ENCODE assay signal across 8 cellular contexts in the genomic region with DNA sequence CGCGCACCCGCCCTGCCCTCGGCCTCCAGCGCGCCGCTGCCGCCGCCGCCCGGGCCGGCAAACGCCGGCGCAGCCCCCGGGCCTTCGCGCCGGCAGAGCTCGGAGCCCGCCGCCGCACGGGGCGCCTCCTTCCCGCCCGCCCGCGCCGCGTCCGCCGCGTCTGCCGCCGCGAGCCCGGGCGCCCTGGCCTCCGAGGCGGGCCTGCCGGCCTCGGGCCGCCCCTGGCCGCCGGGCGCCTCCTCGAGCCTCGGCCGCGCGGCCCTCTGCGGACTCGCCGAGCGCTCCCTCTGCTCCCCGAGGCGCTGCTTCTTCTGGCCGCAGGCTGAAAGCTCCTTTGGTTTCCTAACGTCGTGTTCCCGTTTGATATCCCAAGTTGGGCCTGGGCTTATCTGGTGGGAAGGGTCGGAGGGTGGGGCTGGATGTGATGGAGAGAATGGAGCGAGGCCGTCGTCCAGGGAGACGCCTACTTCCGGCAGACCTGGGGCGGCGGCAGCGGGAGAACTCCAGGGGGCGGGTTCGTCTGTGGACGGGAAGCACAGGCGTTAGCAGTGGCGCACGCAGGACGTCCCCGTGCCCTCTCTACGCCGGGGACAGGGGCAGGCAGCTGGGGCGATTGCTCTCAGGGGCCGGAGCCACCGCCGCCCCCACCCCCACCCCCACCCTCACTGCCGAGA.
DNase-seq lines count a peak whose midpoint lies in the region; ATAC-seq and TF ChIP-seq lines count a peak whose summit lies in the region.

No MANE protein-coding gene starts in this region.

- peak; percentile 86 for ATAC-seq in GM21390 (IDR thresholded peaks at IDR 0.05; ENCODE audit: unreplicated experiment)
- ATAC-seq in mucosa of descending colon, result peak; percentile 97

- H3K4me1 ChIP-seq in mucosa of descending colon (ENCODE audit: low read depth), result peaks cover 9% of the 10 kb centered on the region

- peak overlapping the region; percentile 50 for H3K27ac Mint-ChIP-seq in Calu3 (ENCODE audit: unreplicated experiment)

- BruUV-seq in Calu3 (replicated peaks; lab: Mats Ljungman, UMichigan), result no TSS peak

- DNase-seq in Calu3 (peak; percentile 78), HS-5 (ENCODE audit: low read depth) (peak; percentile 49), NOMO-1 (lab: John Stamatoyannopoulos, UW; ENCODE audit: unreplicated experiment in 2 of 2) (peak; percentile 87 to 91), activated T-cell treated with anti-CD3 and anti-CD28 coated beads for 4 hours (peak; percentile 32), epithelial cell of proximal tubule (ENCODE audit: low read depth) (peak; percentile 1), mucosa of descending colon (peak; percentile 93 to 94 (median 93))
- DNase-seq in stimulated activated CD8-positive, alpha-beta memory T cell treated with anti-CD3 and anti-CD28 coated beads, Interleukin-7, amount 100 ng/mL, for 48 hours (ENCODE audit: extremely low read depth in 1 of 2, low read depth in 1 of 2), result peak; percentile 24 to 64

- H3K4me1 Mint-ChIP-seq in Calu3 (ENCODE audit: low read depth, unreplicated experiment), result no peaks in the 10 kb centered on the region

- no peaks in the 10 kb centered on the region for H3K36me3 ChIP-seq in mucosa of descending colon (ENCODE audit: low read depth)

- H3K9me3 Mint-ChIP-seq in Calu3 (ENCODE audit: low read depth, unreplicated experiment), result no peaks in the 10 kb centered on the region

- no peaks in the 10 kb centered on the region for H3K9me3 ChIP-seq in mucosa of descending colon

- H3K4me3 ChIP-seq in epithelial cell of proximal tubule (ENCODE audit: low read depth, low read length) (peak overlapping the region; percentile 65), mucosa of descending colon (peak overlapping the region; percentile 27)

- H3K27me3 Mint-ChIP-seq in Calu3 (ENCODE audit: unreplicated experiment), result no peaks in the 10 kb centered on the region

- no peak for TF ChIP-seq CTCF in Calu3 (IDR thresholded peaks at IDR 0.05; ENCODE audit: unreplicated experiment)
- no peak for TF ChIP-seq CTCF in epithelial cell of proximal tubule (conservative IDR thresholded peaks at IDR 0.05; ENCODE audit: low read depth, low read length)
- TF ChIP-seq CTCF in mucosa of descending colon (IDR thresholded peaks at IDR 0.05), result no peak

- CTCF ChIA-PET in Calu3 (lab: Charles Lee), result interaction anchor here (0.7 to 1.6 kb wide), 4 partner anchors 17 to 207 kb away, joined by 3 to 4 read pairs (median 4); no protein-coding TSS in a partner anchor

- peaks cover 16% of the 10 kb centered on the region for H3K36me3 Mint-ChIP-seq in Calu3 (ENCODE audit: insufficient read depth, unreplicated experiment)

- intact Hi-C loops in Calu3 (cut with micrococcal nuclease; ENCODE audit: unreplicated experiment), result no loop called here
- intact Hi-C loops in mucosa of descending colon (cut with DNase I, micrococcal nuclease), result no loop called here

- peak overlapping the region; percentile 69 for H3K4me3 Mint-ChIP-seq in Calu3 (ENCODE audit: low read depth, unreplicated experiment)

Comparison
In these comparisons a context has a peak if more than half of its experiments do, and no peak if none do; other contexts are left out.
1. Peak in every context shown above with its lines: DNase-seq, ATAC-seq and H3K4me3 ChIP-seq.
2. DNase-seq: peak in every context shown above with its lines; median percentile 93 in mucosa of descending colon; 89 in NOMO-1; 78 in Calu3; 49 in HS-5; 44 in stimulated activated CD8-positive, alpha-beta memory T cell treated with anti-CD3 and anti-CD28 coated beads, Interleukin-7, amount 100 ng/mL, for 48 hours; 32 in activated T-cell treated with anti-CD3 and anti-CD28 coated beads for 4 hours; 1 in epithelial cell of proximal tubule.